17 cellular contexts compared by ENCODE assay signal in the genomic region with DNA sequence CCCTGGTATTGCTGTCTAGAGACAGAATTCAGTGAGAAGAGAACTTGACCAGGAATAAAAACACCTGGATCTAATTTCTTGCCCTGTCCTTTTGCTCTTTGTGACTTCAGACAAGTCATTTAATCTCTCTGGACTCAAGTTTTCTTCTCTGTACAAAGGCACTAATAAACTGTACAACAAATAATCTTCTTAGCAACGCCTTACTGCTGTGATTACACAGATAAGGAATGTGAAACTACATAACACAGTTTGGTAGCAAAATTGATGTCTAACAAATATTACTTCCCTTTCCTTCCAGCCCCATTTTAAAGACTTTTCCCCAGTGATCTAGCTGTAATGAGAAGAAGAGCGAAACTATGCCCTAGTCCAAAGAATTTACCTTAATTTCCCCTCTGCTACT.
"Had no signal": no experiment of that assay in that cellular context is flagged by ENCODE, and none has a peak within 500 bp of the region (broad histone marks: within the 10 kb centered on the region; RNA-seq: fewer than 3 reads in every experiment).

No MANE protein-coding gene starts in this region.

- ATAC-seq: activated CD8-positive, alpha-beta memory T cell treated with anti-CD3 and anti-CD28 coated beads, Interleukin-2, amount 10 ng/mL, durations not matched to agents 7 days and 5 days; activated T-cell treated with anti-CD3 and anti-CD28 coated beads, Interleukin-2, amount 50 U/mL, for 4 hours; left cardiac atrium; naive thymus-derived CD4-positive, alpha-beta T cell; psoas muscle; stimulated activated naive CD8-positive, alpha-beta T cell treated with anti-CD3 and anti-CD28 coated beads, Interleukin-15, Interleukin-2, amounts not matched to agents 100 U/mL and 50 U/mL, for 24 hours had no signal

- DNase-seq: activated CD4-positive, alpha-beta T cell treated with anti-CD3 and anti-CD28 coated beads for 1 hour; activated CD4-positive, alpha-beta T cell treated with anti-CD3 and anti-CD28 coated beads, Interleukin-2, amount 50 U/mL, for 48 hours; activated CD8-positive, alpha-beta memory T cell treated with anti-CD3 and anti-CD28 coated beads, Interleukin-2, amount 10 ng/mL, durations not matched to agents 7 days and 5 days; activated T-cell treated with anti-CD3 and anti-CD28 coated beads, Interleukin-2, amount 50 U/mL, for 4 hours; aorta; hippocampal formation; left cardiac atrium; naive thymus-derived CD4-positive, alpha-beta T cell; nucleus accumbens; psoas muscle; sigmoid colon; stimulated activated CD4-positive, alpha-beta T cell treated with anti-CD3 and anti-CD28 coated beads, Interleukin-4, amount 100 ng/mL, for 1 hour; stimulated activated CD8-positive, alpha-beta memory T cell treated with anti-CD3 and anti-CD28 coated beads, Interleukin-4, amount 100 ng/mL, for 48 hours; stimulated activated naive CD8-positive, alpha-beta T cell treated with anti-CD3 and anti-CD28 coated beads, Interleukin-15, Interleukin-2, amounts not matched to agents 100 U/mL and 50 U/mL, for 24 hours; upper lobe of left lung had no signal

- H3K36me3 ChIP-seq: sigmoid colon, suprapubic skin, upper lobe of left lung had no signal

- H3K27ac ChIP-seq: psoas muscle, sigmoid colon, suprapubic skin, upper lobe of left lung had no signal

- H3K4me1 Mint-ChIP-seq: activated CD8-positive, alpha-beta memory T cell treated with anti-CD3 and anti-CD28 coated beads, Interleukin-2, amount 10 ng/mL, durations not matched to agents 7 days and 5 days had no signal

- H3K9me3 ChIP-seq: psoas muscle, sigmoid colon, suprapubic skin, upper lobe of left lung had no signal

- H3K27me3 Mint-ChIP-seq: activated CD8-positive, alpha-beta memory T cell treated with anti-CD3 and anti-CD28 coated beads, Interleukin-2, amount 10 ng/mL, durations not matched to agents 7 days and 5 days had no signal

- H3K27ac Mint-ChIP-seq: activated CD8-positive, alpha-beta memory T cell treated with anti-CD3 and anti-CD28 coated beads, Interleukin-2, amount 10 ng/mL, durations not matched to agents 7 days and 5 days; naive thymus-derived CD4-positive, alpha-beta T cell had no signal

- H3K4me3 Mint-ChIP-seq: activated CD8-positive, alpha-beta memory T cell treated with anti-CD3 and anti-CD28 coated beads, Interleukin-2, amount 10 ng/mL, durations not matched to agents 7 days and 5 days; activated T-cell treated with anti-CD3 and anti-CD28 coated beads, Interleukin-2, amount 50 U/mL, for 4 hours; naive thymus-derived CD4-positive, alpha-beta T cell had no signal

- H3K4me1 ChIP-seq: psoas muscle, sigmoid colon, suprapubic skin, upper lobe of left lung had no signal

- H3K27me3 ChIP-seq: sigmoid colon, suprapubic skin, upper lobe of left lung had no signal

- H3K4me3 ChIP-seq: lung, psoas muscle, sigmoid colon, suprapubic skin, upper lobe of left lung had no signal

- H3K9me3 Mint-ChIP-seq: activated T-cell treated with anti-CD3 and anti-CD28 coated beads, Interleukin-2, amount 50 U/mL, for 4 hours; naive thymus-derived CD4-positive, alpha-beta T cell had no signal
